In genomic region chr5:170273968-170274710, GRCh38 we compare ENCODE assay signal across 7 cellular contexts. TPM values are rescaled to one million over a fixed set of nuclear protein-coding genes. Genes with fewer than 3 reads are reported as not detected.
DNase-seq lines count a peak whose midpoint lies in the region; ATAC-seq and TF ChIP-seq lines count a peak whose summit lies in the region.

No MANE protein-coding gene starts in this region.

- H3K4me3 Mint-ChIP-seq in activated T-cell treated with anti-CD3 and anti-CD28 coated beads, Interleukin-2, amount 50 U/mL, for 72 hours = peak overlapping the region; percentile 73 to 84

- in situ Hi-C loops in GM13977 (cut with MboI; ENCODE audit: low pct_unique_long_range_greater_than_20kb, low sequenced_read_pairs, unreplicated experiment) (no loop called here), G401 (cut with HindIII; ENCODE audit: low sequenced_read_pairs) (no loop called here)

- peak; percentile 52 for TF ChIP-seq CTCF in GM13977 (IDR thresholded peaks at IDR 0.05; ENCODE audit: extremely low read depth, insufficient read depth, missing control alignments)
- no peak for TF ChIP-seq CTCF in foreskin fibroblast (IDR thresholded peaks at IDR 0.05; ENCODE audit: low read depth, low read length)

- H3K27ac Mint-ChIP-seq in activated T-cell treated with anti-CD3 and anti-CD28 coated beads, Interleukin-2, amount 50 U/mL, for 72 hours = peak overlapping the region; percentile 85

- peaks cover 94% of the 10 kb centered on the region for H3K4me1 Mint-ChIP-seq in activated T-cell treated with anti-CD3 and anti-CD28 coated beads, Interleukin-2, amount 50 U/mL, for 72 hours (ENCODE audit: low read depth)

- H3K27me3 Mint-ChIP-seq in activated T-cell treated with anti-CD3 and anti-CD28 coated beads, Interleukin-2, amount 50 U/mL, for 72 hours (ENCODE audit: low read depth) = no peaks in the 10 kb centered on the region

- no peaks in the 10 kb centered on the region for H3K9me3 Mint-ChIP-seq in activated T-cell treated with anti-CD3 and anti-CD28 coated beads, Interleukin-2, amount 50 U/mL, for 72 hours

- H3K4me3 ChIP-seq in foreskin fibroblast (ENCODE audit: low read depth in 1 of 2, low read length in 2 of 2) = no peak overlapping the region

- ATAC-seq in activated T-cell treated with anti-CD3 and anti-CD28 coated beads, Interleukin-2, amount 50 U/mL, for 72 hours (replicated peaks in 1 of 2) = peak in 1 of 2 donors; percentile 4
- peak; percentile 49 for ATAC-seq in left lobe of liver

- DNase-seq in GM13977 (ENCODE audit: low spot score) (peak; percentile 50), NCI-H345 treated with DMSO at 0.1 percent for 48 hours (lab: John Stamatoyannopoulos, UW; ENCODE audit: unreplicated experiment) (peak; percentile 96), left lobe of liver (ENCODE audit: low spot score) (no peak), NCI-H2171 treated with DMSO at 0.1 percent for 48 hours (lab: John Stamatoyannopoulos, UW) (no peak), foreskin fibroblast (no peak), G401 (ENCODE audit: low spot score) (no peak)
- peak; percentile 60 to 64 for DNase-seq in activated T-cell treated with anti-CD3 and anti-CD28 coated beads, Interleukin-2, amount 50 U/mL, for 72 hours

- H3K36me3 Mint-ChIP-seq in activated T-cell treated with anti-CD3 and anti-CD28 coated beads, Interleukin-2, amount 50 U/mL, for 72 hours (ENCODE audit: insufficient read depth in 2 of 2) = peaks cover 25 to 44% of the 10 kb centered on the region in 2 donors

RNA-seq across cellular contexts. Expression of gene LCP2, which starts 23.4 kb away (rescaled TPM):
- 100 to 1,000 TPM; 162 to 190 TPM for total RNA-seq in activated T-cell treated with anti-CD3 and anti-CD28 coated beads, Interleukin-2, amount 50 U/mL, for 72 hours
- total RNA-seq in left lobe of liver = 7.3 TPM
- not detected in 2 replicates for total RNA-seq in G401 (2014; rRNA removed; shearing (Covaris generic))

RNA-seq across cellular contexts. Expression of gene C5orf58, which starts 41.4 kb away (rescaled TPM):
- total RNA-seq in activated T-cell treated with anti-CD3 and anti-CD28 coated beads, Interleukin-2, amount 50 U/mL, for 72 hours = not detected
- total RNA-seq in left lobe of liver = not detected
- total RNA-seq in G401 (2014; rRNA removed; shearing (Covaris generic)) = not detected in 2 replicates

Comparison
In these comparisons a context has a peak if more than half of its experiments do, and no peak if none do; other contexts are left out.
1. DNase-seq: peak in GM13977 (single experiment), NCI-H345 treated with DMSO at 0.1 percent for 48 hours (single experiment) and activated T-cell treated with anti-CD3 and anti-CD28 coated beads, Interleukin-2, amount 50 U/mL, for 72 hours (2 of 2); none in left lobe of liver (single experiment), NCI-H2171 treated with DMSO at 0.1 percent for 48 hours (single experiment), foreskin fibroblast (0 of 2) and G401 (single experiment).
2. RNA of gene LCP2, which starts 23.4 kb away (total RNA-seq): 162 to 190 TPM in activated T-cell treated with anti-CD3 and anti-CD28 coated beads, Interleukin-2, amount 50 U/mL, for 72 hours; 7.3 TPM in left lobe of liver (single experiment) and not detected in G401; every median in the first group is over 10 times any median in the second.